27 cellular contexts compared by ENCODE assay signal in the genomic region with DNA sequence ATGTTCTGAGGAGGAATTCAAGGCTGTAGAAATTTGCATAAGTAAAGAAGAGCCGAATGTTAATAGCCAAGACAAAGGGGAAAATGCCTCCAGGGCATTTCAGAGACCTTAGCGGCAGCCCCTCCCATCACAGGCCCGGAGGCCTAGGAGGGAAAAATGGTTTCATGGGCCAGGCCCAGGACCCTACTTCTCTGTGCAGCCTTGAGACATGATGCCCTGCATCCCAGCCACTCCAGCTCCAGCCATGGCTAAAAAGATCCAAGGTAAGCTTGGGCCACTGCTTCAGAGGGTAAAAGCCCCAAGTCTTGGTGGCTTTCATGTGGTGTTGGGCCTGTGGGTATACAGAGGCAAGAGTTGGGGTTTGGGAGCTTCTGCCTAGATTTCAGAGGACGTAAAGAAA.
"Had no signal": no experiment of that assay in that cellular context is flagged by ENCODE, and none has a peak within 500 bp of the region (broad histone marks: within the 10 kb centered on the region; RNA-seq: fewer than 3 reads in every experiment).

No MANE protein-coding gene starts in this region.

- FAIRE-seq: TTC549 had no signal

- H3K4me3 Mint-ChIP-seq: activated CD4-positive, alpha-beta T cell treated with anti-CD3 and anti-CD28 coated beads, Interleukin-2, amount 10 ng/mL, durations not matched to agents 24 days and 14 days; activated CD8-positive, alpha-beta T cell treated with anti-CD3 and anti-CD28 coated beads, Interleukin-2, amount 10 ng/mL, durations not matched to agents 7 days and 5 days; activated T-cell treated with anti-CD3 and anti-CD28 coated beads, Interleukin-2, amount 50 U/mL, for 24 hours; T-helper 1 cell treated with Interleukin-12 subunit alpha and Interleukin-12 subunit beta and Interleukin-4 antibody, amounts not matched to agents 30 μg/mL and 1 μg/mL, for 36 hours; T-helper 2 cell treated with Interferon-gamma antibody and Interleukin-4, amounts not matched to agents 5 μg/mL and 100 μg/mL, for 36 hours had no signal

- H3K27ac ChIP-seq: adrenal gland, brain microvascular endothelial cell, SJSA1 had no signal

- H3K27ac Mint-ChIP-seq: activated CD4-positive, alpha-beta T cell treated with anti-CD3 and anti-CD28 coated beads, Interleukin-2, amount 10 ng/mL, durations not matched to agents 24 days and 14 days; activated CD8-positive, alpha-beta T cell treated with anti-CD3 and anti-CD28 coated beads, Interleukin-2, amount 10 ng/mL, durations not matched to agents 7 days and 5 days; activated naive CD4-positive, alpha-beta T cell treated with anti-CD3 and anti-CD28 coated beads, Interleukin-2, amount 50 U/mL, for 72 hours; activated T-cell treated with anti-CD3 and anti-CD28 coated beads, Interleukin-2, amount 50 U/mL, for 24 hours; activated T-helper 2 cell treated with anti-CD3 and anti-CD28 coated beads, Interferon-gamma antibody, Interleukin-2, Interleukin-4, amounts not matched to agents 10 μg/mL and 5 μg/mL and 100 μg/mL, durations not matched to agents 14 hours and 24 hours and 36 hours; T-helper 1 cell treated with Interleukin-12 subunit alpha and Interleukin-12 subunit beta and Interleukin-4 antibody, amounts not matched to agents 30 μg/mL and 1 μg/mL, for 36 hours; T-helper 2 cell treated with Interferon-gamma antibody and Interleukin-4, amounts not matched to agents 5 μg/mL and 100 μg/mL, for 36 hours had no signal

- H3K9me3 ChIP-seq: adrenal gland, SJSA1, SK-N-SH had no signal

- H3K36me3 ChIP-seq: adrenal gland, brain microvascular endothelial cell, MG63, SJSA1 had no signal

- H3K9me3 Mint-ChIP-seq: activated T-cell treated with anti-CD3 and anti-CD28 coated beads, Interleukin-2, amount 50 U/mL, for 24 hours; activated T-helper 2 cell treated with anti-CD3 and anti-CD28 coated beads, Interferon-gamma antibody, Interleukin-2, Interleukin-4, amounts not matched to agents 10 μg/mL and 5 μg/mL and 100 μg/mL, durations not matched to agents 14 hours and 24 hours and 36 hours had no signal

- DNase-seq: activated CD4-positive, alpha-beta T cell treated with anti-CD3 and anti-CD28 coated beads, Interleukin-2, amount 10 ng/mL, durations not matched to agents 24 days and 14 days; activated CD4-positive, alpha-beta T cell treated with anti-CD3 and anti-CD28 coated beads, Interleukin-2, amount 50 U/mL, for 48 hours; activated CD8-positive, alpha-beta T cell treated with anti-CD3 and anti-CD28 coated beads, Interleukin-2, amount 10 ng/mL, durations not matched to agents 7 days and 5 days; activated gamma-delta T cell; activated naive CD4-positive, alpha-beta T cell treated with Interleukin-2 at 50 U/mL for 16 hours; activated T-cell treated with anti-CD3 and anti-CD28 coated beads, Interleukin-2, amount 50 U/mL, for 24 hours; adrenal gland; aorta; brain microvascular endothelial cell; central memory CD4-positive, alpha-beta T cell; Kasumi-1; KG1; MG63; NCI-H1048; NCI-H1436 treated with DMSO at 0.1 percent for 48 hours; NCI-H1694 treated with DMSO at 0.1 percent for 48 hours; NCI-H2029; NCI-H345; NCI-H524 treated with DMSO at 0.1 percent for 48 hours; SHP77; SK-N-SH had no signal

- H3K4me3 ChIP-seq: adrenal gland, MG63, SJSA1 had no signal

- H3K27me3 Mint-ChIP-seq: activated CD4-positive, alpha-beta T cell treated with anti-CD3 and anti-CD28 coated beads, Interleukin-2, amount 10 ng/mL, durations not matched to agents 24 days and 14 days; activated T-cell treated with anti-CD3 and anti-CD28 coated beads, Interleukin-2, amount 50 U/mL, for 24 hours had no signal
